Comparison of ENCODE assay signal across 8 cellular contexts in genomic region chr6:110039996-110040383, GRCh38.
DNase-seq lines count a peak whose midpoint lies in the region; ATAC-seq and TF ChIP-seq lines count a peak whose summit lies in the region.

No MANE protein-coding gene starts in this region.

- CTCF ChIA-PET in WTC11 (lab: Charles Lee), result interaction anchor here (0.6 to 6.5 kb wide), 106 partner anchors 9 to 604 kb away, joined by 3 to 124 read pairs (median 5); partner anchors contain the start of genes AK9, FIG4, GPR6 and MICAL1

- in situ Hi-C loops in GM13977 (cut with MboI; ENCODE audit: low pct_unique_long_range_greater_than_20kb, low sequenced_read_pairs, unreplicated experiment), result loop anchor here (10.0 kb wide), 2 partner anchors 325 to 515 kb away; no protein-coding TSS in a partner anchor

- no CpG with 5 or more reads among the region's 14 CpGs for WGBS in mesendoderm (ENCODE audit: extremely low coverage, insufficient coverage, low lambda C conversion rate)

- no peaks in the 10 kb centered on the region for H3K79me1 ChIP-seq in mesendoderm (ENCODE audit: low read length)

- no peak overlapping the region for H2BK120ac ChIP-seq in mesendoderm (ENCODE audit: low read depth, low read length)

- no peak overlapping the region for H3K23ac ChIP-seq in mesendoderm (ENCODE audit: low read length)

- intact Hi-C loops in colonic mucosa (cut with DNase I), result loop anchor here (2.0 to 5.0 kb wide), 2 partner anchors 337 to 513 kb away; no protein-coding TSS in a partner anchor

- H3K27me3 Mint-ChIP-seq in WTC11 (ENCODE audit: low read depth), result no peaks in the 10 kb centered on the region

- H3K27ac ChIP-seq in colonic mucosa (peak overlapping the region; percentile 32), mesendoderm (ENCODE audit: low read depth, low read length) (no peak overlapping the region), stomach smooth muscle (ENCODE audit: low read length) (no peak overlapping the region)

- H3K4me1 Mint-ChIP-seq in WTC11, result peaks cover 27% of the 10 kb centered on the region

- H3K79me2 ChIP-seq in mesendoderm (ENCODE audit: control insufficient read depth, insufficient read depth, low read length), result no peaks in the 10 kb centered on the region

- peak overlapping the region; percentile 40 for H3K4me3 ChIP-seq in colonic mucosa
- H3K4me3 ChIP-seq in mesendoderm (ENCODE audit: low read length), result no peak overlapping the region
- peak overlapping the region; percentile 36 to 57 for H3K4me3 ChIP-seq in stomach smooth muscle (ENCODE audit: low read length in 2 of 2)

- TF ChIP-seq CTCF in GM13977 (IDR thresholded peaks at IDR 0.05; ENCODE audit: extremely low read depth, insufficient read depth, missing control alignments) (peak; percentile 50), WTC11 (IDR thresholded peaks at IDR 0.05) (no peak), colonic mucosa (IDR thresholded peaks at IDR 0.05) (no peak)

- no peak overlapping the region for H3K4me2 ChIP-seq in mesendoderm (ENCODE audit: low read length)

- no peak overlapping the region for H3K4ac ChIP-seq in mesendoderm (ENCODE audit: low read depth, low read length)

- no peak overlapping the region for H2BK5ac ChIP-seq in mesendoderm (ENCODE audit: low read length)

- no peaks in the 10 kb centered on the region for H3K36me3 Mint-ChIP-seq in WTC11

- no peak overlapping the region for H2BK15ac ChIP-seq in mesendoderm (replicated peaks; ENCODE audit: low read depth)

- H3K36me3 ChIP-seq in colonic mucosa (no peaks in the 10 kb centered on the region), mesendoderm (ENCODE audit: control insufficient read depth, insufficient read depth, low read length) (no peaks in the 10 kb centered on the region), stomach smooth muscle (ENCODE audit: control insufficient read depth in 2 of 2, insufficient read depth in 2 of 2, low read length in 2 of 2) (no peaks in the 10 kb centered on the region)

- no peak overlapping the region for H4K5ac ChIP-seq in mesendoderm (ENCODE audit: low read length)

- ATAC-seq in HG02763 (IDR thresholded peaks at IDR 0.05; ENCODE audit: unreplicated experiment), result peak; percentile 35
- ATAC-seq in WTC11, result peak; percentile 69

- POLR2A ChIA-PET in WTC11 (lab: Charles Lee), result interaction anchor here (0.6 kb wide), 1 partner anchor 73 kb away, joined by 8 read pairs; no protein-coding TSS in a partner anchor

- H3K9me3 ChIP-seq in colonic mucosa (no peaks in the 10 kb centered on the region), stomach smooth muscle (ENCODE audit: control insufficient read depth in 2 of 2, low read length in 2 of 2) (no peaks in the 10 kb centered on the region)

- peak overlapping the region; percentile 91 for H3K27ac Mint-ChIP-seq in WTC11

- H3K9me3 Mint-ChIP-seq in WTC11, result no peaks in the 10 kb centered on the region

- H4K8ac ChIP-seq in mesendoderm (ENCODE audit: low read depth, low read length), result no peak overlapping the region

- H3K56ac ChIP-seq in mesendoderm (ENCODE audit: low read length), result peak overlapping the region; percentile 63

- DNase-seq in GM13977 (ENCODE audit: low spot score), result peak; percentile 43
- peak; percentile 16 to 92 (median 88) for DNase-seq in NCI-H1417 (lab: John Stamatoyannopoulos, UW)
- DNase-seq in WTC11 (ENCODE audit: low spot score), result peak; percentile 35
- DNase-seq in colonic mucosa, result peak; percentile 45
- peak; percentile 59 for DNase-seq in mesendoderm
- DNase-seq in iPS-NIHi7 (ENCODE audit: extremely low spot score), result no peak

- H3K18ac ChIP-seq in mesendoderm (ENCODE audit: low read length), result peak overlapping the region; percentile 57

- no peaks in the 10 kb centered on the region for H3K4me1 ChIP-seq in colonic mucosa
- H3K4me1 ChIP-seq in mesendoderm (ENCODE audit: control insufficient read depth, low read depth, low read length), result peaks cover 3% of the 10 kb centered on the region
- peaks cover 2% of the 10 kb centered on the region for H3K4me1 ChIP-seq in stomach smooth muscle (ENCODE audit: control insufficient read depth, insufficient read depth, low read length)

- H2AK5ac ChIP-seq in mesendoderm (ENCODE audit: low read length), result no peak overlapping the region

- peak overlapping the region; percentile 71 for H3K4me3 Mint-ChIP-seq in WTC11

- H3K9ac ChIP-seq in colonic mucosa (ENCODE audit: low read depth in 2 of 2, low read length in 2 of 2) (peak overlapping the region in 1 of 2 donors; percentile 20), mesendoderm (ENCODE audit: low read length) (peak overlapping the region; percentile 56), stomach smooth muscle (ENCODE audit: low read length in 2 of 2) (no peak overlapping the region)

- H3K27me3 ChIP-seq in colonic mucosa, result no peaks in the 10 kb centered on the region
- no peaks in the 10 kb centered on the region for H3K27me3 ChIP-seq in mesendoderm (ENCODE audit: insufficient read depth, low read length, poor library complexity)
- H3K27me3 ChIP-seq in stomach smooth muscle (ENCODE audit: control insufficient read depth in 1 of 2, insufficient read depth in 2 of 2, low read length in 2 of 2), result no peaks in the 10 kb centered on the region

TF ChIP-seq in WTC11, 78 proteins besides CTCF, POLR2A, EP300 and RAD21:
- TF ChIP-seq ZNF671 (CRISPR knock-in tag; IDR thresholded peaks at IDR 0.05) (no peak), FOXP4 (CRISPR knock-in tag; IDR thresholded peaks at IDR 0.05) (no peak), TP53 (CRISPR knock-in tag; IDR thresholded peaks at IDR 0.05) (no peak), ZNF138 (CRISPR knock-in tag; conservative IDR thresholded peaks at IDR 0.05) (no peak), NR3C1 (CRISPR knock-in tag; conservative IDR thresholded peaks at IDR 0.05; ENCODE audit: low read depth) (no peak), MYBL2 (CRISPR knock-in tag; IDR thresholded peaks at IDR 0.05) (no peak), FOXK1 (CRISPR knock-in tag; IDR thresholded peaks at IDR 0.05) (no peak), USF1 (CRISPR knock-in tag; IDR thresholded peaks at IDR 0.05) (no peak), NR1H2 (CRISPR knock-in tag; IDR thresholded peaks at IDR 0.05) (no peak), HMGA2 (CRISPR knock-in tag; IDR thresholded peaks at IDR 0.05) (no peak), PRDM15 (CRISPR knock-in tag; IDR thresholded peaks at IDR 0.05) (no peak), TCF7 (CRISPR knock-in tag; IDR thresholded peaks at IDR 0.05; ENCODE audit: low read depth) (no peak)
TF ChIP-seq in WTC11: peak in this region for 0.
